ENCODE assay signal across 1 cellular context in the genomic region with DNA sequence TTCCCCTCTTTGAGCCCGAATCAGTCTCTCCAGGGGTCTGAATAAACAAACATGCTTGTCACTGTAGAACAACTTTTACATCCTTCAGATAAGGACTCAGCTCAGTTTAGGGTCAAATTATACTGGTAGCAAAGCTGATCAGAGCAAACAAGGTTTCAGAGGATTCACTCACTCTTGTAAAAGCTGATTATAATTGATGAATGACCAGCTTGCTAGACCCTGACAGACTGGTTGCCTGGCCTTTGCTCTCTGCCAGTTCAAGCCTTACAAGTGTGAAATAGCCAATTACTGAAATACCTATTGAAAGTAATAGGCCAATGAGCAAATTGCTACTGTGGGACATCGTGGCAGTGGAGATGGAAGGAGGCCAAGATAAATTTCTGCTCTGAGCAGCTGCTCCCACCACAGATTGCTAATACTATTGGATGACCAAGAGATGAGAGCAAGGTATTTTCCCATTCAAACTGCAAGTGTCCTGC.
TF ChIP-seq lines count a peak whose summit lies in the region.

No MANE protein-coding gene starts in this region.

TF ChIP-seq in HEK293, 187 proteins besides CTCF, POLR2A, EP300 and RAD21 (continued from another document and continues in another):
- TF ChIP-seq, protein P1, sequence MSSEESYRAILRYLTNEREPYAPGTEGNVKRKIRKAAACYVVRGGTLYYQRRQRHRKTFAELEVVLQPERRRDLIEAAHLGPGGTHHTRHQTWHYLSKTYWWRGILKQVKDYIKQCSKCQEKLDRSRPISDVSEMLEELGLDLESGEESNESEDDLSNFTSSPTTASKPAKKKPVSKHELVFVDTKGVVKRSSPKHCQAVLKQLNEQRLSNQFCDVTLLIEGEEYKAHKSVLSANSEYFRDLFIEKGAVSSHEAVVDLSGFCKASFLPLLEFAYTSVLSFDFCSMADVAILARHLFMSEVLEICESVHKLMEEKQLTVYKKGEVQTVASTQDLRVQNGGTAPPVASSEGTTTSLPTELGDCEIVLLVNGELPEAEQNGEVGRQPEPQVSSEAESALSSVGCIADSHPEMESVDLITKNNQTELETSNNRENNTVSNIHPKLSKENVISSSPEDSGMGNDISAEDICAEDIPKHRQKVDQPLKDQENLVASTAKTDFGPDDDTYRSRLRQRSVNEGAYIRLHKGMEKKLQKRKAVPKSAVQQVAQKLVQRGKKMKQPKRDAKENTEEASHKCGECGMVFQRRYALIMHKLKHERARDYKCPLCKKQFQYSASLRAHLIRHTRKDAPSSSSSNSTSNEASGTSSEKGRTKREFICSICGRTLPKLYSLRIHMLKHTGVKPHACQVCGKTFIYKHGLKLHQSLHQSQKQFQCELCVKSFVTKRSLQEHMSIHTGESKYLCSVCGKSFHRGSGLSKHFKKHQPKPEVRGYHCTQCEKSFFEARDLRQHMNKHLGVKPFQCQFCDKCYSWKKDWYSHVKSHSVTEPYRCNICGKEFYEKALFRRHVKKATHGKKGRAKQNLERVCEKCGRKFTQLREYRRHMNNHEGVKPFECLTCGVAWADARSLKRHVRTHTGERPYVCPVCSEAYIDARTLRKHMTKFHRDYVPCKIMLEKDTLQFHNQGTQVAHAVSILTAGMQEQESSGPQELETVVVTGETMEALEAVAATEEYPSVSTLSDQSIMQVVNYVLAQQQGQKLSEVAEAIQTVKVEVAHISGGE (tag by site-specific recombination; conservative IDR thresholded peaks at IDR 0.05; ENCODE audit: low read depth) = no peak
- no peak for TF ChIP-seq ZBTB48 (tag by site-specific recombination; IDR thresholded peaks at IDR 0.05)
- no peak for TF ChIP-seq ZNF560 (tag by site-specific recombination; IDR thresholded peaks at IDR 0.05; ENCODE audit: borderline replicate concordance)
- no peak for TF ChIP-seq ZNF571 (tag by site-specific recombination; IDR thresholded peaks at IDR 0.05)
- TF ChIP-seq, protein P2, sequence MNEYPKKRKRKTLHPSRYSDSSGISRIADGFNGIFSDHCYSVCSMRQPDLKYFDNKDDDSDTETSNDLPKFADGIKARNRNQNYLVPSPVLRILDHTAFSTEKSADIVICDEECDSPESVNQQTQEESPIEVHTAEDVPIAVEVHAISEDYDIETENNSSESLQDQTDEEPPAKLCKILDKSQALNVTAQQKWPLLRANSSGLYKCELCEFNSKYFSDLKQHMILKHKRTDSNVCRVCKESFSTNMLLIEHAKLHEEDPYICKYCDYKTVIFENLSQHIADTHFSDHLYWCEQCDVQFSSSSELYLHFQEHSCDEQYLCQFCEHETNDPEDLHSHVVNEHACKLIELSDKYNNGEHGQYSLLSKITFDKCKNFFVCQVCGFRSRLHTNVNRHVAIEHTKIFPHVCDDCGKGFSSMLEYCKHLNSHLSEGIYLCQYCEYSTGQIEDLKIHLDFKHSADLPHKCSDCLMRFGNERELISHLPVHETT (tag by site-specific recombination; IDR thresholded peaks at IDR 0.05) = no peak
- TF ChIP-seq GLI4 (tag by site-specific recombination; IDR thresholded peaks at IDR 0.05) = no peak
- TF ChIP-seq KLF10 (tag by site-specific recombination; IDR thresholded peaks at IDR 0.05) = peak; percentile 38; the same call in 1 of the 2 replicates
- TF ChIP-seq, protein P3, sequence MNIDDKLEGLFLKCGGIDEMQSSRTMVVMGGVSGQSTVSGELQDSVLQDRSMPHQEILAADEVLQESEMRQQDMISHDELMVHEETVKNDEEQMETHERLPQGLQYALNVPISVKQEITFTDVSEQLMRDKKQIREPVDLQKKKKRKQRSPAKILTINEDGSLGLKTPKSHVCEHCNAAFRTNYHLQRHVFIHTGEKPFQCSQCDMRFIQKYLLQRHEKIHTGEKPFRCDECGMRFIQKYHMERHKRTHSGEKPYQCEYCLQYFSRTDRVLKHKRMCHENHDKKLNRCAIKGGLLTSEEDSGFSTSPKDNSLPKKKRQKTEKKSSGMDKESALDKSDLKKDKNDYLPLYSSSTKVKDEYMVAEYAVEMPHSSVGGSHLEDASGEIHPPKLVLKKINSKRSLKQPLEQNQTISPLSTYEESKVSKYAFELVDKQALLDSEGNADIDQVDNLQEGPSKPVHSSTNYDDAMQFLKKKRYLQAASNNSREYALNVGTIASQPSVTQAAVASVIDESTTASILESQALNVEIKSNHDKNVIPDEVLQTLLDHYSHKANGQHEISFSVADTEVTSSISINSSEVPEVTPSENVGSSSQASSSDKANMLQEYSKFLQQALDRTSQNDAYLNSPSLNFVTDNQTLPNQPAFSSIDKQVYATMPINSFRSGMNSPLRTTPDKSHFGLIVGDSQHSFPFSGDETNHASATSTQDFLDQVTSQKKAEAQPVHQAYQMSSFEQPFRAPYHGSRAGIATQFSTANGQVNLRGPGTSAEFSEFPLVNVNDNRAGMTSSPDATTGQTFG (tag by site-specific recombination; IDR thresholded peaks at IDR 0.05; ENCODE audit: borderline replicate concordance) = no peak
- no peak for TF ChIP-seq ZNF221 (tag by site-specific recombination; IDR thresholded peaks at IDR 0.05; ENCODE audit: borderline replicate concordance)
- no peak for TF ChIP-seq ZNF146 (tag by site-specific recombination; IDR thresholded peaks at IDR 0.05)
- no peak for TF ChIP-seq ZNF658 (tag by site-specific recombination; IDR thresholded peaks at IDR 0.05)
- TF ChIP-seq TRIM28 (IDR thresholded peaks at IDR 0.05; ENCODE audit: borderline replicate concordance, low read length) = no peak; the same call in 1 of the 2 replicates
- no peak for TF ChIP-seq ZNF473 (tag by site-specific recombination; IDR thresholded peaks at IDR 0.05)
- 0 out of 2 replicates have a peak, but pooled peaks have one; percentile 8 for TF ChIP-seq SP2 (tag by site-specific recombination; IDR thresholded peaks at IDR 0.05)
- no peak for TF ChIP-seq BCL11A (tag by site-specific recombination; IDR thresholded peaks at IDR 0.05; ENCODE audit: low read depth)
- TF ChIP-seq ZNF114 (tag by site-specific recombination; IDR thresholded peaks at IDR 0.05) = no peak
- no peak for TF ChIP-seq HOXD13 (CRISPR knock-in tag; IDR thresholded peaks at IDR 0.05; ENCODE audit: borderline replicate concordance)
- TF ChIP-seq ZNF501 (tag by site-specific recombination; IDR thresholded peaks at IDR 0.05) = 0 out of 2 replicates have a peak, but pooled peaks have one; percentile 25
- TF ChIP-seq HOXA7 (CRISPR knock-in tag; IDR thresholded peaks at IDR 0.05; ENCODE audit: borderline replicate concordance) = no peak
- TF ChIP-seq ZBTB1 (tag by site-specific recombination; IDR thresholded peaks at IDR 0.05) = no peak
- TF ChIP-seq ZBTB20 (tag by site-specific recombination; IDR thresholded peaks at IDR 0.05) = no peak
- TF ChIP-seq ZNF19 (tag by site-specific recombination; IDR thresholded peaks at IDR 0.05; ENCODE audit: low read depth) = no peak
- TF ChIP-seq ZSCAN16 (tag by site-specific recombination; IDR thresholded peaks at IDR 0.05) = no peak
- no peak for TF ChIP-seq MEIS1 (CRISPR knock-in tag; IDR thresholded peaks at IDR 0.05; ENCODE audit: borderline replicate concordance)
- TF ChIP-seq, protein P4, sequence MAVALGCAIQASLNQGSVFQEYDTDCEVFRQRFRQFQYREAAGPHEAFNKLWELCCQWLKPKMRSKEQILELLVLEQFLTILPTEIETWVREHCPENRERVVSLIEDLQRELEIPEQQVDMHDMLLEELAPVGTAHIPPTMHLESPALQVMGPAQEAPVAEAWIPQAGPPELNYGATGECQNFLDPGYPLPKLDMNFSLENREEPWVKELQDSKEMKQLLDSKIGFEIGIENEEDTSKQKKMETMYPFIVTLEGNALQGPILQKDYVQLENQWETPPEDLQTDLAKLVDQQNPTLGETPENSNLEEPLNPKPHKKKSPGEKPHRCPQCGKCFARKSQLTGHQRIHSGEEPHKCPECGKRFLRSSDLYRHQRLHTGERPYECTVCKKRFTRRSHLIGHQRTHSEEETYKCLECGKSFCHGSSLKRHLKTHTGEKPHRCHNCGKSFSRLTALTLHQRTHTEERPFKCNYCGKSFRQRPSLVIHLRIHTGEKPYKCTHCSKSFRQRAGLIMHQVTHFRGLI (tag by site-specific recombination; IDR thresholded peaks at IDR 0.05) = no peak
- TF ChIP-seq ZNF184 (tag by site-specific recombination; IDR thresholded peaks at IDR 0.05) = no peak
- no peak for TF ChIP-seq ZNF335 (tag by site-specific recombination; conservative IDR thresholded peaks at IDR 0.05)
- no peak for TF ChIP-seq ZNF514 (tag by site-specific recombination; IDR thresholded peaks at IDR 0.05)
- TF ChIP-seq ZNF391 (tag by site-specific recombination; IDR thresholded peaks at IDR 0.05; ENCODE audit: borderline replicate concordance, low read depth) = no peak
- no peak for TF ChIP-seq RBAK (tag by site-specific recombination; IDR thresholded peaks at IDR 0.05)
- TF ChIP-seq, protein P5, sequence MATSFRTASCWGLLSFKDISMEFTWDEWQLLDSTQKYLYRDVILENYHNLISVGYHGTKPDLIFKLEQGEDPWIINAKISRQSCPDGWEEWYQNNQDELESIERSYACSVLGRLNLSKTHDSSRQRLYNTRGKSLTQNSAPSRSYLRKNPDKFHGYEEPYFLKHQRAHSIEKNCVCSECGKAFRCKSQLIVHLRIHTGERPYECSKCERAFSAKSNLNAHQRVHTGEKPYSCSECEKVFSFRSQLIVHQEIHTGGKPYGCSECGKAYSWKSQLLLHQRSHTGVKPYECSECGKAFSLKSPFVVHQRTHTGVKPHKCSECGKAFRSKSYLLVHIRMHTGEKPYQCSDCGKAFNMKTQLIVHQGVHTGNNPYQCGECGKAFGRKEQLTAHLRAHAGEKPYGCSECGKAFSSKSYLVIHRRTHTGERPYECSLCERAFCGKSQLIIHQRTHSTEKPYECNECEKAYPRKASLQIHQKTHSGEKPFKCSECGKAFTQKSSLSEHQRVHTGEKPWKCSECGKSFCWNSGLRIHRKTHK (tag by site-specific recombination; IDR thresholded peaks at IDR 0.05) = no peak
- no peak for TF ChIP-seq ZNF707 (tag by site-specific recombination; IDR thresholded peaks at IDR 0.05)
- no peak for TF ChIP-seq ZNF600 (tag by site-specific recombination; IDR thresholded peaks at IDR 0.05)
- TF ChIP-seq ZNF624 (tag by site-specific recombination; IDR thresholded peaks at IDR 0.05) = no peak
- no peak for TF ChIP-seq KLF9 (tag by site-specific recombination; IDR thresholded peaks at IDR 0.05; ENCODE audit: low read depth)
- TF ChIP-seq YY2 (tag by site-specific recombination; IDR thresholded peaks at IDR 0.05) = no peak
- TF ChIP-seq ZNF561 (tag by site-specific recombination; IDR thresholded peaks at IDR 0.05; ENCODE audit: borderline replicate concordance) = 0 out of 2 replicates have a peak, but pooled peaks have one; percentile 24
- TF ChIP-seq ZNF677 (tag by site-specific recombination; IDR thresholded peaks at IDR 0.05) = no peak
- no peak for TF ChIP-seq SETDB1 (IDR thresholded peaks at IDR 0.05; ENCODE audit: insufficient read length, low read length)
- TF ChIP-seq, protein P6, sequence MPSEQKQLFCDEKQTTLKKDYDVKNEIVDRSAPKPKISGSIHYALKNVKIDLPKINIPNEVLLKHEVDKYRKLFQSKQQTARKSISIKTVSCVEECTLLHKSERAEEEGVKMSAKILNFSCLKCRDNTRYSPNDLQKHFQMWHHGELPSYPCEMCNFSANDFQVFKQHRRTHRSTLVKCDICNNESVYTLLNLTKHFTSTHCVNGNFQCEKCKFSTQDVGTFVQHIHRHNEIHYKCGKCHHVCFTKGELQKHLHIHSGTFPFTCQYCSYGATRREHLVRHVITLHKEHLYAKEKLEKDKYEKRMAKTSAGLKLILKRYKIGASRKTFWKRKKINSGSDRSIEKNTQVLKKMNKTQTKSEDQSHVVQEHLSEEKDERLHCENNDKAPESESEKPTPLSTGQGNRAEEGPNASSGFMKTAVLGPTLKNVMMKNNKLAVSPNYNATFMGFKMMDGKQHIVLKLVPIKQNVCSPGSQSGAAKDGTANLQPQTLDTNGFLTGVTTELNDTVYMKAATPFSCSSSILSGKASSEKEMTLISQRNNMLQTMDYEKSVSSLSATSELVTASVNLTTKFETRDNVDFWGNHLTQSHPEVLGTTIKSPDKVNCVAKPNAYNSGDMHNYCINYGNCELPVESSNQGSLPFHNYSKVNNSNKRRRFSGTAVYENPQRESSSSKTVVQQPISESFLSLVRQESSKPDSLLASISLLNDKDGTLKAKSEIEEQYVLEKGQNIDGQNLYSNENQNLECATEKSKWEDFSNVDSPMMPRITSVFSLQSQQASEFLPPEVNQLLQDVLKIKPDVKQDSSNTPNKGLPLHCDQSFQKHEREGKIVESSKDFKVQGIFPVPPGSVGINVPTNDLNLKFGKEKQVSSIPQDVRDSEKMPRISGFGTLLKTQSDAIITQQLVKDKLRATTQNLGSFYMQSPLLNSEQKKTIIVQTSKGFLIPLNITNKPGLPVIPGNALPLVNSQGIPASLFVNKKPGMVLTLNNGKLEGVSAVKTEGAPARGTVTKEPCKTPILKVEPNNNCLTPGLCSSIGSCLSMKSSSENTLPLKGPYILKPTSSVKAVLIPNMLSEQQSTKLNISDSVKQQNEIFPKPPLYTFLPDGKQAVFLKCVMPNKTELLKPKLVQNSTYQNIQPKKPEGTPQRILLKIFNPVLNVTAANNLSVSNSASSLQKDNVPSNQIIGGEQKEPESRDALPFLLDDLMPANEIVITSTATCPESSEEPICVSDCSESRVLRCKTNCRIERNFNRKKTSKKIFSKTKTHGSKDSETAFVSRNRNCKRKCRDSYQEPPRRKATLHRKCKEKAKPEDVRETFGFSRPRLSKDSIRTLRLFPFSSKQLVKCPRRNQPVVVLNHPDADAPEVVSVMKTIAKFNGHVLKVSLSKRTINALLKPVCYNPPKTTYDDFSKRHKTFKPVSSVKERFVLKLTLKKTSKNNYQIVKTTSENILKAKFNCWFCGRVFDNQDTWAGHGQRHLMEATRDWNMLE (tag by site-specific recombination; conservative IDR thresholded peaks at IDR 0.05; ENCODE audit: low read depth) = no peak
- TF ChIP-seq ZBTB8A (tag by site-specific recombination; IDR thresholded peaks at IDR 0.05) = no peak
- TF ChIP-seq ZFP3 (tag by site-specific recombination; IDR thresholded peaks at IDR 0.05; ENCODE audit: low read depth) = no peak
